ENCODE assay signal across 6 cellular contexts in genomic region chr2:97016765-97017164, GRCh38. TPM values are rescaled to one million over a fixed set of nuclear protein-coding genes. Genes with fewer than 3 reads are reported as not detected.
"Had no signal": no experiment of that assay in that cellular context is flagged by ENCODE, and none has a peak within 500 bp of the region (broad histone marks: within the 10 kb centered on the region; RNA-seq: fewer than 3 reads in every experiment).

No MANE protein-coding gene starts in this region.

RNA-seq across cellular contexts. Expression of gene FAM178B, which starts 30.4 kb away (rescaled TPM):
- total RNA-seq: dermis blood vessel endothelial cell, left ventricle myocardium superior, mononuclear cell, osteocyte, psoas muscle, renal cortical epithelial cell had no signal
